Comparison of ENCODE assay signal across 30 cellular contexts in the genomic region with DNA sequence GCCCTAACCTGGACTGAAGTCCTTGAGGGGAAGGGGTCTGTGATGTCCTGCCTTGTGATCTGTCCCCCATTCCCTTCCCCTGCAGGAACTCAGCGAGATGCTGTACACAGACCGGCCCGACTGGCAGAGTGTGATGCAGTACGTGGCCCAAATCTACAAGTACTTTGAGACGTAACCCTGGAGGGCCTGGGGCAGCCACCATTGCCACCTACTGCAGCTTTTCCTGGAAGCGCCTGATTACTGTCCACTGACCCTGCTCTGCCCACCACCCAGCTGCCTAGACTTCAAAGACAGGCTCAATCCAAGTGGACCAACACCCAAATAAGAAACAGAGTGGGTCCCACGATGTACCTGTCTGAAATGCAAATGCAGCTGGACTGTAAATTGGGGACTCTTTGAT.
"Had no signal": no experiment of that assay in that cellular context is flagged by ENCODE, and none has a peak within 500 bp of the region (broad histone marks: within the 10 kb centered on the region; RNA-seq: fewer than 3 reads in every experiment).

No MANE protein-coding gene starts in this region.

- H3K4me1 ChIP-seq: adrenal gland, breast epithelium, foreskin keratinocyte, gastrocnemius medialis, heart left ventricle had no signal

- ATAC-seq: activated CD4-positive, CD25-positive, alpha-beta regulatory T cell treated with anti-CD3 and anti-CD28 coated beads, Interleukin-2, amount 50 U/mL, for 24 hours; activated CD8-positive, alpha-beta T cell treated with anti-CD3 and anti-CD28 coated beads for 36 hours; activated naive CD8-positive, alpha-beta T cell treated with anti-CD3 and anti-CD28 coated beads, Interleukin-2, amount 50 U/mL, for 24 hours; activated T-cell treated with anti-CD3 and anti-CD28 coated beads, Interleukin-2, amount 50 U/mL, for 4 hours; activated T-helper 17 cell treated with anti-CD3 and anti-CD28 coated beads, Interleukin-2, amount 50 U/mL, for 72 hours; esophagus mucosa; foreskin keratinocyte; gastrocnemius medialis; heart left ventricle; T-helper 17 cell had no signal

- H3K4me3 ChIP-seq: adrenal gland, breast epithelium, cardiac muscle cell, coronary artery, gastrocnemius medialis, heart left ventricle had no signal

- H3K9me3 ChIP-seq: adrenal gland, breast epithelium, gastrocnemius medialis, heart left ventricle had no signal

- H3K27me3 ChIP-seq: adrenal gland, breast epithelium, cardiac muscle cell, foreskin keratinocyte, gastrocnemius medialis, heart left ventricle had no signal

- H3K27ac ChIP-seq: adrenal gland, breast epithelium, cardiac muscle cell, coronary artery, foreskin keratinocyte, gastrocnemius medialis, heart left ventricle, WERI-Rb-1 had no signal

- H3K36me3 ChIP-seq: adrenal gland, breast epithelium, cardiac muscle cell, gastrocnemius medialis had no signal

- DNase-seq: activated B cell treated with CpG ODN at 0.5 μM for 24 hours; activated CD4-positive, alpha-beta T cell treated with anti-CD3 and anti-CD28 coated beads for 48 hours; activated CD4-positive, alpha-beta T cell treated with anti-CD3 and anti-CD28 coated beads, Interleukin-2, amount 50 U/mL, for 1 hour; activated CD4-positive, alpha-beta T cell treated with anti-CD3 and anti-CD28 coated beads, Interleukin-2, amount 50 U/mL, for 48 hours; activated CD8-positive, alpha-beta memory T cell treated with anti-CD3 and anti-CD28 coated beads for 24 hours; activated CD8-positive, alpha-beta T cell treated with anti-CD3 and anti-CD28 coated beads for 36 hours; activated effector memory CD4-positive, alpha-beta T cell treated with Interleukin-2 at 50 U/mL for 16 hours; activated gamma-delta T cell treated with Interleukin-2 at 50 U/mL for 16 hours; activated naive CD4-positive, alpha-beta T cell treated with Interleukin-2 at 50 U/mL for 16 hours; activated naive CD8-positive, alpha-beta T cell treated with anti-CD3 and anti-CD28 coated beads for 36 hours; activated naive CD8-positive, alpha-beta T cell treated with anti-CD3 and anti-CD28 coated beads, Interleukin-2, amount 50 U/mL, for 24 hours; activated T-cell treated with anti-CD3 and anti-CD28 coated beads, Interleukin-2, amount 50 U/mL, for 4 hours; adrenal gland; aorta; effector memory CD4-positive, alpha-beta T cell; endodermal cell; foreskin keratinocyte; gastrocnemius medialis; glutamatergic neuron; heart left ventricle; T-helper 1 cell; T-helper 17 cell; T1000; WERI-Rb-1 had no signal
